Comparison of ENCODE assay signal across 9 cellular contexts in the genomic region with DNA sequence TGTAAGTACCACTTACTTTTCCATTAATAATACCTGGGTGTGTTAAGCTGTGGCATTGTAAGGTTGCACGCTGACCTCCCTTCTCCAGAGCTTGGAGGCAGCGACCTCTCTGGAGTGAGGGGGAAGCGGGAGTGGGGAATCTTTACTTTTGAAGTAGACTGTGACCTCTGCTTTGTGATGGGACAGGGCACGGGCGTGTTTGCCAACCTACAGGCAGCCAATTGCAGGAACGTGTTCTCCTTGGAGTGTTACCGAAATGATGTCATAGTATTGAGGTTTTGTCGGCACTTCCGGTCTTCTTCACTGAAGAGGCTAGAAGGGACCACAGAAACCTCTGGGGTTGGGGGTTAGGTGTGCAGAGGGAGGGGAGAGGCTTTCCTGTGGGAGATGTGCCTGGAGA. TPM values are rescaled to one million over a fixed set of nuclear protein-coding genes. Genes with fewer than 3 reads are reported as not detected.
DNase-seq lines count a peak whose midpoint lies in the region; ATAC-seq and TF ChIP-seq lines count a peak whose summit lies in the region.
"Had no signal": no experiment of that assay in that cellular context is flagged by ENCODE, and none has a peak within 500 bp of the region (broad histone marks: within the 10 kb centered on the region; RNA-seq: fewer than 3 reads in every experiment).

No MANE protein-coding gene starts in this region.

- peaks cover 0 to 22% (median 0%) of the 10 kb centered on the region in 7 donors for H3K27me3 ChIP-seq in heart right ventricle

- 19 to 20% methylated on average over 9 of the region's 9 CpGs for WGBS in heart right ventricle, 2 donors

- TF ChIP-seq CTCF in WTC11 (IDR thresholded peaks at IDR 0.05) (no peak), heart right ventricle (IDR thresholded peaks at IDR 0.05) (no peak), retinal pigment epithelial cell (conservative IDR thresholded peaks at IDR 0.05; ENCODE audit: low read depth, low read length) (peak; percentile 33)

- no peaks in the 10 kb centered on the region for H3K9me3 ChIP-seq in heart right ventricle

- peak overlapping the region; percentile 63 to 99 (median 88) for H3K4me3 ChIP-seq in heart right ventricle
- peak overlapping the region; percentile 99 for H3K4me3 ChIP-seq in retinal pigment epithelial cell (ENCODE audit: low read length)

- H3K4me1 ChIP-seq in heart right ventricle = peaks cover 0 to 30% (median 22%) of the 10 kb centered on the region in 9 donors

- no peak overlapping the region for H3K27ac Mint-ChIP-seq in WTC11

- peak overlapping the region; percentile 95 for H3K4me3 Mint-ChIP-seq in WTC11

- H3K36me3 ChIP-seq in heart right ventricle = no peaks in the 10 kb centered on the region

- ATAC-seq in WTC11 (peak; percentile 9), heart right ventricle (peak in 7 of 8 donors; percentile 9 to 55 (median 43))

- H3K27ac ChIP-seq in heart right ventricle = peak overlapping the region in 9 of 10 donors; percentile 72 to 94 (median 87)
- H3K27ac ChIP-seq: 22Rv1 had no signal

- CTCF ChIA-PET in WTC11 (lab: Charles Lee) = interaction anchor here (1.1 to 2.3 kb wide), 8 partner anchors 11 to 350 kb away, joined by 3 to 16 read pairs (median 6); no protein-coding TSS in a partner anchor

- peaks cover 12% of the 10 kb centered on the region for H3K27me3 Mint-ChIP-seq in WTC11 (ENCODE audit: low read depth)

- H3K36me3 Mint-ChIP-seq in WTC11 = peaks cover 2% of the 10 kb centered on the region

- intact Hi-C loops in heart right ventricle (cut with DNase I) = loop anchor here in 8 of 10 donors (5.0 to 10.0 kb wide), 17 partner anchors 60 to 350 kb away; no protein-coding TSS in a partner anchor

- peak; percentile 32 for DNase-seq in DMS53 (lab: John Stamatoyannopoulos, UW)
- DNase-seq in DMS53 treated with DMSO at 0.1 percent for 48 hours (lab: John Stamatoyannopoulos, UW; ENCODE audit: unreplicated experiment) = no peak
- DNase-seq in WTC11 (ENCODE audit: low spot score) = peak; percentile 15
- peak; percentile 20 to 34 for DNase-seq in heart right ventricle
- DNase-seq in retinal pigment epithelial cell (ENCODE audit: low read depth) = no peak
- no peak for DNase-seq in foreskin melanocyte
- no peak for DNase-seq in dermis blood vessel endothelial cell
- no peak for DNase-seq in NCI-H2081 (lab: John Stamatoyannopoulos, UW)

- POLR2A ChIA-PET in WTC11 (lab: Charles Lee) = no interaction called here

- peaks cover 22% of the 10 kb centered on the region for H3K4me1 Mint-ChIP-seq in WTC11

- H3K9me3 Mint-ChIP-seq in WTC11 = peaks cover under 1% of the 10 kb centered on the region; the same call in 1 of the 2 replicates

TF ChIP-seq in WTC11, 78 proteins besides CTCF, POLR2A, EP300 and RAD21:
- no peak for TF ChIP-seq ZNF416 (CRISPR knock-in tag; IDR thresholded peaks at IDR 0.05)
- TF ChIP-seq, protein P1, sequence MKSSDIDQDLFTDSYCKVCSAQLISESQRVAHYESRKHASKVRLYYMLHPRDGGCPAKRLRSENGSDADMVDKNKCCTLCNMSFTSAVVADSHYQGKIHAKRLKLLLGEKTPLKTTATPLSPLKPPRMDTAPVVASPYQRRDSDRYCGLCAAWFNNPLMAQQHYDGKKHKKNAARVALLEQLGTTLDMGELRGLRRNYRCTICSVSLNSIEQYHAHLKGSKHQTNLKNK (CRISPR knock-in tag; IDR thresholded peaks at IDR 0.05) = no peak
- TF ChIP-seq SMAD4 (CRISPR knock-in tag; IDR thresholded peaks at IDR 0.05) = no peak
- no peak for TF ChIP-seq ZNF671 (CRISPR knock-in tag; IDR thresholded peaks at IDR 0.05)
- TF ChIP-seq CBFB (CRISPR knock-in tag; IDR thresholded peaks at IDR 0.05; ENCODE audit: low read depth) = no peak
- no peak for TF ChIP-seq SOX15 (CRISPR knock-in tag; IDR thresholded peaks at IDR 0.05)
- TF ChIP-seq PRRX2 (CRISPR knock-in tag; IDR thresholded peaks at IDR 0.05) = no peak
- no peak for TF ChIP-seq MXD4 (CRISPR knock-in tag; IDR thresholded peaks at IDR 0.05; ENCODE audit: borderline replicate concordance)
- no peak for TF ChIP-seq ZNF423 (CRISPR knock-in tag; IDR thresholded peaks at IDR 0.05)
- TF ChIP-seq, protein P2, sequence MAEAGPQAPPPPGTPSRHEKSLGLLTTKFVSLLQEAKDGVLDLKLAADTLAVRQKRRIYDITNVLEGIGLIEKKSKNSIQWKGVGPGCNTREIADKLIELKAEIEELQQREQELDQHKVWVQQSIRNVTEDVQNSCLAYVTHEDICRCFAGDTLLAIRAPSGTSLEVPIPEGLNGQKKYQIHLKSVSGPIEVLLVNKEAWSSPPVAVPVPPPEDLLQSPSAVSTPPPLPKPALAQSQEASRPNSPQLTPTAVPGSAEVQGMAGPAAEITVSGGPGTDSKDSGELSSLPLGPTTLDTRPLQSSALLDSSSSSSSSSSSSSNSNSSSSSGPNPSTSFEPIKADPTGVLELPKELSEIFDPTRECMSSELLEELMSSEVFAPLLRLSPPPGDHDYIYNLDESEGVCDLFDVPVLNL (CRISPR knock-in tag; IDR thresholded peaks at IDR 0.05; ENCODE audit: borderline replicate concordance, low read depth) = no peak
- TF ChIP-seq IRF2 (CRISPR knock-in tag; IDR thresholded peaks at IDR 0.05; ENCODE audit: borderline replicate concordance, low read depth) = no peak
- no peak for TF ChIP-seq RORB (CRISPR knock-in tag; IDR thresholded peaks at IDR 0.05)
- no peak for TF ChIP-seq EMX1 (CRISPR knock-in tag; IDR thresholded peaks at IDR 0.05)

RNA-seq across cellular contexts. Expression of a gene that starts 2.1 kb away (rescaled TPM):
- 25.0 to 30.5 TPM (median 25.9 TPM) in 3 replicates for total RNA-seq in WTC11 (2021)
- 10 to 100 TPM; 35.5 to 69.0 (median 48.4) TPM for total RNA-seq in heart right ventricle
- 10 to 100 TPM in 1 of 2 donors, 1 to 10 TPM in 1; 9.4 to 25.7 TPM for polyA plus RNA-seq in heart right ventricle
- 4.4 and 6.4 TPM in 2 replicates for total RNA-seq in dermis blood vessel endothelial cell

Comparison
In these comparisons a context has a peak if more than half of its experiments do, and no peak if none do; other contexts are left out.
1. DNase-seq: peak in DMS53 (single experiment), WTC11 (single experiment) and heart right ventricle (2 of 2); none in DMS53 treated with DMSO at 0.1 percent for 48 hours (single experiment), retinal pigment epithelial cell (single experiment), foreskin melanocyte (single experiment), dermis blood vessel endothelial cell (single experiment) and NCI-H2081 (0 of 2).